In the genomic region with DNA sequence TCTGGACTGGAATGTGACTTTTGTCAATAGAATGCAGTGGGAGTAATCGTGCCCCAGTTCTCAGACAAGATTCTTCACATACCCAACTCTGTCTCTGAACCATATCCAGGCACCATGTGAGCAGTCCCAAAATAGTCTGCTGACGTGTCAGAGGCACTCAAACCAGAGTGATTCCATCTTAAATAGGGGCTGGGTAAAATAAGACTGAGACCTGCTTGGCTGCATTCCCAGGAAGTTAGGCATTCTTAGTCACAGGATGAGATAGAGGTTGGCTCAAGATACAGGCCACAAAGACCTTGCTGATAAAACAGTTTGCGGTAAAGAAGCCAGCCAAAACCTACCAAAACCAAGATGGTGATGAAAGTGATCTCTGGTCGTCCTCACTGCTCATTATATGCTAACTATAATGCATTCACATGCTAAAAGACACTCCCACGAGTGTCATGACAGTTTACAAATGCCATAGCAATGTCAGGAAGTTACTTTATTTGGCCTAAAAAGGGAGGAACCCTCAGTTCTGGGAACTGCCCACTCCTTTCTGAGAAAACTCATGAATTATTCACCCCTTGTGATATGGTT, we compare ENCODE assay signal across 12 cellular contexts. TPM values are rescaled to one million over a fixed set of nuclear protein-coding genes. Genes with fewer than 3 reads are reported as not detected.
A peak's percentile ranks its signal among the peaks of the same experiment; 100 is the strongest.
DNase-seq lines count a peak whose midpoint lies in the region; ATAC-seq, FAIRE-seq and TF ChIP-seq lines count a peak whose summit lies in the region.
"Had no signal": no experiment of that assay in that cellular context is flagged by ENCODE, and none has a peak within 500 bp of the region (broad histone marks: within the 10 kb centered on the region; RNA-seq: fewer than 3 reads in every experiment).

No MANE protein-coding gene starts in this region.

- H3K9me2 ChIP-seq in HCT116 (ENCODE audit: insufficient read depth) = no peaks in the 10 kb centered on the region

- TF ChIP-seq POLR2A in HCT116 (IDR thresholded peaks at IDR 0.05; ENCODE audit: borderline replicate concordance, extremely low read depth, insufficient read depth, insufficient read length) (no peak), adrenal gland (IDR thresholded peaks at IDR 0.05) (no peak)

- TF ChIP-seq CTCF in HCT116 (IDR thresholded peaks at IDR 0.05 in 2 of 3, conservative IDR thresholded peaks at IDR 0.05 in 1 of 3; ENCODE audit: borderline replicate concordance in 1 of 3, insufficient read depth in 1 of 3, low read depth in 2 of 3, low read length in 2 of 3) (no peak), adrenal gland (IDR thresholded peaks at IDR 0.05) (no peak), cardiac muscle cell (IDR thresholded peaks at IDR 0.05; ENCODE audit: low read depth, low read length) (no peak), GM20000 (IDR thresholded peaks at IDR 0.05; ENCODE audit: extremely low read depth, missing control alignments) (no peak)

- ATAC-seq in HCT116 = peak; percentile 63

- no peaks in the 10 kb centered on the region for H4K20me1 ChIP-seq in HCT116 (ENCODE audit: insufficient read depth)

- intact Hi-C loops in HCT116 (cut with micrococcal nuclease) (no loop called here), adrenal gland (cut with DNase I) (no loop called here)

- peak; percentile 91 for FAIRE-seq in urothelium cell line (lab: Jason Lieb, UNC)

- no peak overlapping the region for H3K9ac ChIP-seq in HCT116 (ENCODE audit: low read length)

- H3K36me3 ChIP-seq in HCT116 (ENCODE audit: control insufficient read depth in 1 of 2, insufficient read depth in 2 of 2, low read length in 2 of 2) (no peaks in the 10 kb centered on the region), adrenal gland (replicated peaks in 1 of 2) (no peaks in the 10 kb centered on the region), cardiac muscle cell (no peaks in the 10 kb centered on the region)
- H3K36me3 ChIP-seq: thoracic aorta had no signal

- no peak overlapping the region for H3K27ac ChIP-seq in HCT116 (ENCODE audit: low read depth, low read length)
- H3K27ac ChIP-seq in adrenal gland = peak overlapping the region in 3 of 5 donors; percentile 38 to 73 (median 66)
- peak overlapping the region; percentile 89 for H3K27ac ChIP-seq in cardiac muscle cell
- H3K27ac ChIP-seq: thoracic aorta had no signal

- H3K4me1 ChIP-seq in HCT116 (ENCODE audit: control insufficient read depth in 1 of 2, insufficient read depth in 2 of 2, low read length in 2 of 2) (peaks cover 0 to 12% of the 10 kb centered on the region in 2 experiments; a peak in 2 of 4 replicates), adrenal gland (replicated peaks in 1 of 2) (peaks cover 0 to 12% of the 10 kb centered on the region in 2 donors), cardiac muscle cell (ENCODE audit: low read depth) (peaks cover 16% of the 10 kb centered on the region)

- no peak overlapping the region for H3K4me3 ChIP-seq in HCT116 (replicated peaks in 1 of 2; ENCODE audit: low read depth in 1 of 2, low read length in 2 of 2)
- no peak overlapping the region for H3K4me3 ChIP-seq in adrenal gland
- no peak overlapping the region for H3K4me3 ChIP-seq in cardiac muscle cell
- H3K4me3 ChIP-seq: thoracic aorta had no signal

- no peaks in the 10 kb centered on the region for H3K9me3 ChIP-seq in HCT116 (ENCODE audit: control insufficient read depth in 1 of 2, insufficient read depth in 1 of 2, low read depth in 1 of 2, low read length in 2 of 2)
- H3K9me3 ChIP-seq in adrenal gland (replicated peaks in 1 of 3) = no peaks in the 10 kb centered on the region
- H3K9me3 ChIP-seq in cardiac muscle cell (ENCODE audit: low read depth) = no peaks in the 10 kb centered on the region
- H3K9me3 ChIP-seq: thoracic aorta had no signal

- H2AFZ ChIP-seq in HCT116 (ENCODE audit: low read depth, low read length, poor library complexity, severe bottlenecking) = peak overlapping the region; percentile 20

- WGBS in adrenal gland, 4 donors = 29 to 36% (median 31%) methylated on average over 4 to 5 of the region's 5 CpGs

- peak; percentile 33 for DNase-seq in HCT116 (ENCODE audit: low read depth, low spot score)
- peak; percentile 82 to 93 (median 89) for DNase-seq in adrenal gland
- DNase-seq in cardiac muscle cell (ENCODE audit: low read depth in 1 of 2, low spot score in 1 of 2) = peak; percentile 71 to 99
- peak; percentile 82 for DNase-seq in urothelium cell line (ENCODE audit: low spot score)
- no peak for DNase-seq in cerebellar nuclear complex (lab: John Stamatoyannopoulos, UW)
- DNase-seq in stimulated activated CD4-positive, alpha-beta T cell treated with anti-CD3 and anti-CD28 coated beads, Interleukin-12 subunit alpha, Interleukin-12 subunit beta, amount 100 ng/mL, for 4 hours = no peak
- no peak for DNase-seq in GM20000 (ENCODE audit: low spot score)
- DNase-seq: activated B cell treated with CpG ODN at 0.5 μM for 24 hours; activated naive CD4-positive, alpha-beta T cell treated with anti-CD3 and anti-CD28 coated beads for 36 hours; erythroblast; NK-92 treated with Interleukin-12 subunit alpha and Interleukin-12 subunit beta, amount 100 ng/mL, for 24 hours had no signal

- TF ChIP-seq RAD21 in HCT116 (IDR thresholded peaks at IDR 0.05; ENCODE audit: low read depth) = no peak

- RAD21 ChIA-PET in HCT116 (lab: Charles Lee; ENCODE audit: low non-redundant PET in 1 of 2, low total read pairs in 2 of 2, uncharacterized antibody in 2 of 2, unreplicated experiment in 2 of 2) = no interaction called here

- H3K27me3 ChIP-seq in HCT116 (ENCODE audit: insufficient read depth, low read length) = no peaks in the 10 kb centered on the region
- no peaks in the 10 kb centered on the region for H3K27me3 ChIP-seq in adrenal gland
- no peaks in the 10 kb centered on the region for H3K27me3 ChIP-seq in cardiac muscle cell

- BruUV-seq in HCT116 (replicated peaks; lab: Mats Ljungman, UMichigan) = no TSS peak

- POLR2A ChIA-PET in HCT116 (lab: Charles Lee) = no interaction called here

- H3K4me2 ChIP-seq in HCT116 (ENCODE audit: low read length) = peak overlapping the region; percentile 35

- CTCF ChIA-PET in HCT116 (lab: Charles Lee) = no interaction called here

- no peaks in the 10 kb centered on the region for H3K79me2 ChIP-seq in HCT116 (ENCODE audit: insufficient read depth, low read length)

TF ChIP-seq in HCT116, 20 proteins besides CTCF, POLR2A, EP300 and RAD21:
- TF ChIP-seq, protein P1, sequence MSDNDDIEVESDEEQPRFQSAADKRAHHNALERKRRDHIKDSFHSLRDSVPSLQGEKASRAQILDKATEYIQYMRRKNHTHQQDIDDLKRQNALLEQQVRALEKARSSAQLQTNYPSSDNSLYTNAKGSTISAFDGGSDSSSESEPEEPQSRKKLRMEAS (IDR thresholded peaks at IDR 0.05) = no peak
- TF ChIP-seq SRF (IDR thresholded peaks at IDR 0.05; ENCODE audit: low read depth) (peak; percentile 44; the same call in 1 of the 2 replicates), SP1 (IDR thresholded peaks at IDR 0.05; ENCODE audit: low read depth) (peak; percentile 45), JUND (IDR thresholded peaks at IDR 0.05) (peak; percentile 45; the same call in 1 of the 2 replicates), CEBPB (IDR thresholded peaks at IDR 0.05; ENCODE audit: low read depth) (no peak), CBX3 (IDR thresholded peaks at IDR 0.05; ENCODE audit: low read depth) (peak; percentile 64; the same call in 1 of the 2 replicates), TCF7L2 (IDR thresholded peaks at IDR 0.05; ENCODE audit: borderline replicate concordance, extremely low read depth, insufficient read depth, insufficient read length) (no peak), FOSL1 (IDR thresholded peaks at IDR 0.05; ENCODE audit: low read depth) (peak; percentile 48; the same call in 1 of the 2 replicates)
- TF ChIP-seq, protein P2, sequence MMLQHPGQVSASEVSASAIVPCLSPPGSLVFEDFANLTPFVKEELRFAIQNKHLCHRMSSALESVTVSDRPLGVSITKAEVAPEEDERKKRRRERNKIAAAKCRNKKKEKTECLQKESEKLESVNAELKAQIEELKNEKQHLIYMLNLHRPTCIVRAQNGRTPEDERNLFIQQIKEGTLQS (IDR thresholded peaks at IDR 0.05) = no peak

RNA-seq across cellular contexts. Expression of a gene that starts 16.9 kb away (rescaled TPM):
- not detected for total RNA-seq in HCT116 (2021; ENCODE audit: unreplicated experiment)
- polyA plus RNA-seq in HCT116 (2012) = 0.01 TPM in 1 of 2 replicates, not detected in the other
- total RNA-seq in adrenal gland = 10 to 100 TPM in 6 of 8 donors, 1 to 10 TPM in 2; 9.0 to 48.7 (median 16.3) TPM
- polyA plus RNA-seq in adrenal gland = 10 to 100 TPM in 1 of 3 donors, 1 to 10 TPM in 2; 4.4 to 16.1 (median 6.7) TPM
- total RNA-seq in cardiac muscle cell = 19.3 and 58.6 TPM in 2 replicates
- 7.9 and 26.0 TPM in 2 replicates for polyA plus RNA-seq in cardiac muscle cell
- total RNA-seq: activated B cell treated with CpG ODN at 0.5 μM for 24 hours; activated naive CD4-positive, alpha-beta T cell treated with anti-CD3 and anti-CD28 coated beads for 36 hours had no signal

Comparison
In these comparisons a context has a peak if more than half of its experiments do, and no peak if none do; other contexts are left out.
1. DNase-seq: peak in HCT116 (single experiment), adrenal gland (7 of 7), cardiac muscle cell (2 of 2) and urothelium cell line (single experiment); none in cerebellar nuclear complex (0 of 2), stimulated activated CD4-positive, alpha-beta T cell treated with anti-CD3 and anti-CD28 coated beads, Interleukin-12 subunit alpha, Interleukin-12 subunit beta, amount 100 ng/mL, for 4 hours (single experiment) and GM20000 (single experiment).